ENCODE assay signal across 17 cellular contexts in the genomic region with DNA sequence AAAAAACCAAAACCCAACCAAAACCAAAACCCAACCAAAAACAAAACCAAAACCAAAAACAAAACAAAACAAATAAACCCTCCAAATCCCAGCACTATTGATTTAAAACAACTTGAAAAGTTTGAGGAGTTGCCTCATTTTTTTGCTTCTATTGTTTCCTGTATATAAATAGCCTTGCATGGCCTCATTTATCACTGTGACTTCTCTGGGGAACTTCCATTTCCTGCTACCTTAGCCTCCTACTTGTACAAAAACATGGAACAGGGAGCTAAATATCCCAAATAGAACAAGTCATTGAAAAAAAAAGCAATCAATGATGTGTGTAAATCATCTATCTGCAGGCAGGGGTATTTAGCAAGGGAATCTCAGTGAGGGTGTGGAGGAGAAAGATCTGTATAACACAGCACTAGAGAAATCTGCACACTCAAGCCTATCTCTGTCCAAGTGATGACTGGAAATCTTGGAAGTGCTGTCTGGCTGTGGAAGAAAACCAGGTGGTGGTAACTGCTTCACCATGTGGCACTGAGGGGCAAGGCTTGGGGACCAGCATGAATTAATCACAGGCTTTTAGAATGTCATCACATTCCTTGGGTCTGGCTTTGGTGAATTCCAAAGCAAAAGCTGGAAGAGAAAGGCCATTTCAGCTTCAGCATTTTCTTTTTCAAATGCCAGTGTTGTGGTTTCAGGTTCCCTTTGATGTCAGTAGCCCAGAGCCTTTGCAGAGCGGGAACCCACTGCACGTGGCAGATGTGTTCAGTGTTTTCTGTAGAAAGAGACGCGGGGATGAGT.
DNase-seq lines count a peak whose midpoint lies in the region; ATAC-seq and TF ChIP-seq lines count a peak whose summit lies in the region.
"Had no signal": no experiment of that assay in that cellular context is flagged by ENCODE, and none has a peak within 500 bp of the region (broad histone marks: within the 10 kb centered on the region; RNA-seq: fewer than 3 reads in every experiment).

No MANE protein-coding gene starts in this region.

- DNase-seq in AG10803 (ENCODE audit: low read depth) (peak; percentile 94), M059J (ENCODE audit: low read depth) (peak; percentile 79), epidermal melanocyte (ENCODE audit: insufficient read length, low spot score) (peak; percentile 74), mesenchymal stem cell (peak; percentile 36), NCI-H345 (lab: John Stamatoyannopoulos, UW) (no peak), prostate gland (ENCODE audit: low spot score) (no peak), NCI-H748 (lab: John Stamatoyannopoulos, UW; ENCODE audit: unreplicated experiment) (no peak)
- DNase-seq: activated CD4-positive, alpha-beta T cell treated with anti-CD3 and anti-CD28 coated beads for 4 hours; activated T-cell treated with anti-CD3 and anti-CD28 coated beads for 4 hours; cerebellar nuclear complex; naive B cell; NCI-H82; retina; stimulated activated CD4-positive, alpha-beta T cell treated with anti-CD3 and anti-CD28 coated beads, Interleukin-4, amount 100 ng/mL, for 1 hour; T-helper 2 cell had no signal

- no peak overlapping the region for H3K14ac ChIP-seq in mesenchymal stem cell (ENCODE audit: low read length in 2 of 2)

- no peaks in the 10 kb centered on the region for H3K79me1 ChIP-seq in mesenchymal stem cell (replicated peaks; ENCODE audit: low read length, poor library complexity, severe bottlenecking)

- no peak overlapping the region for H3K4ac ChIP-seq in mesenchymal stem cell (ENCODE audit: low read depth in 1 of 2, low read length in 2 of 2)

- H3K23ac ChIP-seq in mesenchymal stem cell (ENCODE audit: low read length in 2 of 2): no peak overlapping the region

- no peak overlapping the region for H2BK12ac ChIP-seq in mesenchymal stem cell (ENCODE audit: low read length in 2 of 2)

- H2BK120ac ChIP-seq in mesenchymal stem cell (ENCODE audit: low read depth, low read length): no peak overlapping the region

- no peak for TF ChIP-seq POLR2A in prostate gland (IDR thresholded peaks at IDR 0.05)

- no peak overlapping the region for H2BK5ac ChIP-seq in mesenchymal stem cell (ENCODE audit: low read depth, low read length, poor library complexity, severe bottlenecking)

- H3K9me3 ChIP-seq in mesenchymal stem cell (ENCODE audit: control insufficient read depth, low read length): no peaks in the 10 kb centered on the region
- H3K9me3 ChIP-seq in prostate gland: no peaks in the 10 kb centered on the region
- H3K9me3 ChIP-seq: thoracic aorta had no signal

- peak overlapping the region; percentile 49 for H4K8ac ChIP-seq in mesenchymal stem cell (ENCODE audit: low read length)

- H3K36me3 ChIP-seq in mesenchymal stem cell (ENCODE audit: control insufficient read depth in 1 of 2, insufficient read depth in 2 of 2, low read depth in 1 of 2, low read length in 2 of 2) (no peaks in the 10 kb centered on the region), prostate gland (no peaks in the 10 kb centered on the region)
- H3K36me3 ChIP-seq: thoracic aorta had no signal

- 50% methylated on average over 4 of the region's 4 CpGs for WGBS in mesenchymal stem cell
- WGBS in prostate gland: 67% methylated on average over 4 of the region's 4 CpGs

- H3K4me1 ChIP-seq in mesenchymal stem cell (ENCODE audit: control insufficient read depth, insufficient read depth, low read depth, low read length) (no peaks in the 10 kb centered on the region), prostate gland (replicated peaks) (no peaks in the 10 kb centered on the region)

- no peak overlapping the region for H3K4me2 ChIP-seq in mesenchymal stem cell (ENCODE audit: low read length, poor library complexity, severe bottlenecking)

- H4K91ac ChIP-seq in mesenchymal stem cell (ENCODE audit: low read length): no peak overlapping the region

- no peak overlapping the region for H3K9ac ChIP-seq in mesenchymal stem cell (ENCODE audit: low read length)

- no peak overlapping the region for H3K27ac ChIP-seq in mesenchymal stem cell (ENCODE audit: low read length, poor library complexity, severe bottlenecking)
- no peak overlapping the region for H3K27ac ChIP-seq in prostate gland
- H3K27ac ChIP-seq: thoracic aorta had no signal

- no peak overlapping the region for H2AK5ac ChIP-seq in mesenchymal stem cell (ENCODE audit: low read length, severe bottlenecking)

- no peak for ATAC-seq in GM18502 (IDR thresholded peaks at IDR 0.05; ENCODE audit: poor library complexity, unreplicated experiment)

- H3K18ac ChIP-seq in mesenchymal stem cell (ENCODE audit: low read depth in 1 of 2, low read length in 2 of 2): no peak overlapping the region

- H2BK15ac ChIP-seq in mesenchymal stem cell (ENCODE audit: low read depth, poor library complexity, severe bottlenecking): no peak overlapping the region

- H3K27me3 ChIP-seq in mesenchymal stem cell (ENCODE audit: control insufficient read depth in 1 of 2, insufficient read depth in 1 of 2, low read length in 2 of 2): peaks cover 7 to 9% of the 10 kb centered on the region in 2 experiments
- H3K27me3 ChIP-seq in prostate gland (replicated peaks; ENCODE audit: insufficient read depth): no peaks in the 10 kb centered on the region

- no peak overlapping the region for H3K4me3 ChIP-seq in AG10803 (ENCODE audit: low read length)
- H3K4me3 ChIP-seq in mesenchymal stem cell (ENCODE audit: insufficient read depth in 1 of 2, low read depth in 1 of 2, low read length in 2 of 2): no peak overlapping the region
- H3K4me3 ChIP-seq in prostate gland: no peak overlapping the region
- H3K4me3 ChIP-seq: thoracic aorta had no signal

- intact Hi-C loops in prostate gland (cut with DNase I): no loop called here

- TF ChIP-seq CTCF in AG10803 (conservative IDR thresholded peaks at IDR 0.05; ENCODE audit: low read length): no peak
- TF ChIP-seq CTCF in prostate gland (IDR thresholded peaks at IDR 0.05): no peak

- no peak overlapping the region for H2AFZ ChIP-seq in mesenchymal stem cell (ENCODE audit: low read depth, low read length)

Comparison
In these comparisons a context has a peak if more than half of its experiments do, and no peak if none do; other contexts are left out.
1. DNase-seq: peak in AG10803 (single experiment), M059J (single experiment), epidermal melanocyte (single experiment) and mesenchymal stem cell (single experiment); none in NCI-H345 (single experiment), prostate gland (single experiment) and NCI-H748 (single experiment).